Comparison of ENCODE assay signal across 8 cellular contexts in genomic region chr12:110741371-110741770, GRCh38. TPM values are rescaled to one million over a fixed set of nuclear protein-coding genes. Genes with fewer than 3 reads are reported as not detected.
DNase-seq lines count a peak whose midpoint lies in the region; TF ChIP-seq lines count a peak whose summit lies in the region.

No MANE protein-coding gene starts in this region.

- H3K4me3 ChIP-seq in WERI-Rb-1 (ENCODE audit: low read depth, low read length) (peak overlapping the region; percentile 87), skeletal muscle cell (ENCODE audit: low read depth, low read length) (peak overlapping the region; percentile 82)

- no peaks in the 10 kb centered on the region for H3K9me3 ChIP-seq in WERI-Rb-1 (ENCODE audit: severe bottlenecking)

- H3K9me3 Mint-ChIP-seq in activated CD4-positive, alpha-beta T cell treated with anti-CD3 and anti-CD28 coated beads, Interleukin-2, amount 10 ng/mL, durations not matched to agents 24 days and 14 days: no peaks in the 10 kb centered on the region

- no peak for TF ChIP-seq CTCF in WERI-Rb-1 (IDR thresholded peaks at IDR 0.05; ENCODE audit: low read depth, low read length)

- intact Hi-C loops in activated CD4-positive, alpha-beta T cell treated with anti-CD3 and anti-CD28 coated beads, Interleukin-2, amount 10 ng/mL, durations not matched to agents 24 days and 14 days (cut with micrococcal nuclease): loop anchor here (2.0 kb wide), 4 partner anchors 15 to 159 kb away; partner anchors contain the start of gene PPTC7

- H3K27ac Mint-ChIP-seq in activated CD4-positive, alpha-beta T cell treated with anti-CD3 and anti-CD28 coated beads, Interleukin-2, amount 10 ng/mL, durations not matched to agents 24 days and 14 days: peak overlapping the region; percentile 99

- peaks cover 47% of the 10 kb centered on the region for H3K36me3 Mint-ChIP-seq in activated CD4-positive, alpha-beta T cell treated with anti-CD3 and anti-CD28 coated beads, Interleukin-2, amount 10 ng/mL, durations not matched to agents 24 days and 14 days (ENCODE audit: low read depth)

- peaks cover 37% of the 10 kb centered on the region for H3K36me3 ChIP-seq in WERI-Rb-1

- peak; percentile 77 for DNase-seq in activated CD4-positive, alpha-beta T cell treated with anti-CD3 and anti-CD28 coated beads, Interleukin-2, amount 10 ng/mL, durations not matched to agents 24 days and 14 days
- no peak for DNase-seq in activated CD4-positive, alpha-beta T cell treated with anti-CD3 and anti-CD28 coated beads for 1 hour
- DNase-seq in WERI-Rb-1 (no peak), globus pallidus (ENCODE audit: low spot score) (peak; percentile 24), skeletal muscle cell (ENCODE audit: low read depth) (no peak), NCI-H446 (lab: John Stamatoyannopoulos, UW) (no peak), KBM-7 (no peak), D341Med (ENCODE audit: low spot score) (no peak)

- peak overlapping the region; percentile 99 for H3K4me3 Mint-ChIP-seq in activated CD4-positive, alpha-beta T cell treated with anti-CD3 and anti-CD28 coated beads, Interleukin-2, amount 10 ng/mL, durations not matched to agents 24 days and 14 days

- H3K4me1 Mint-ChIP-seq in activated CD4-positive, alpha-beta T cell treated with anti-CD3 and anti-CD28 coated beads, Interleukin-2, amount 10 ng/mL, durations not matched to agents 24 days and 14 days: peaks cover 45% of the 10 kb centered on the region

- no peaks in the 10 kb centered on the region for H3K27me3 ChIP-seq in WERI-Rb-1 (ENCODE audit: insufficient read depth, low read depth, severe bottlenecking)

- in situ Hi-C loops in KBM-7 (cut with MboI; ENCODE audit: low pct_unique_long_range_greater_than_20kb, low sequenced_read_pairs): no loop called here

- H3K27me3 Mint-ChIP-seq in activated CD4-positive, alpha-beta T cell treated with anti-CD3 and anti-CD28 coated beads, Interleukin-2, amount 10 ng/mL, durations not matched to agents 24 days and 14 days: no peaks in the 10 kb centered on the region

- H3K27ac ChIP-seq in WERI-Rb-1: peak overlapping the region; percentile 95

RNA-seq across cellular contexts. Expression of gene PPP1CC, which starts 1.3 kb away (rescaled TPM):
- 459 and 489 TPM in 2 replicates for total RNA-seq in activated CD4-positive, alpha-beta T cell treated with anti-CD3 and anti-CD28 coated beads, Interleukin-2, amount 10 ng/mL, durations not matched to agents 24 days and 14 days

RNA-seq across cellular contexts. Expression of gene HVCN1, which starts 52.5 kb away (rescaled TPM):
- 17.9 and 18.0 TPM in 2 replicates for total RNA-seq in activated CD4-positive, alpha-beta T cell treated with anti-CD3 and anti-CD28 coated beads, Interleukin-2, amount 10 ng/mL, durations not matched to agents 24 days and 14 days

Comparison
In these comparisons a context has a peak if more than half of its experiments do, and no peak if none do; other contexts are left out.
1. DNase-seq: peak in activated CD4-positive, alpha-beta T cell treated with anti-CD3 and anti-CD28 coated beads, Interleukin-2, amount 10 ng/mL, durations not matched to agents 24 days and 14 days (single experiment) and globus pallidus (single experiment); none in activated CD4-positive, alpha-beta T cell treated with anti-CD3 and anti-CD28 coated beads for 1 hour (single experiment), WERI-Rb-1 (single experiment), skeletal muscle cell (single experiment), NCI-H446 (0 of 2), KBM-7 (single experiment) and D341Med (single experiment).